Comparison of ENCODE assay signal across 1 cellular context in genomic region chr20:10655723-10656122, GRCh38.
TF ChIP-seq lines count a peak whose summit lies in the region.

No MANE protein-coding gene starts in this region.

TF ChIP-seq in WTC11, 78 proteins besides CTCF, POLR2A, EP300 and RAD21 (continued from another document):
- no peak for TF ChIP-seq ATF2 (CRISPR knock-in tag; IDR thresholded peaks at IDR 0.05; ENCODE audit: borderline replicate concordance, low read depth)
- no peak for TF ChIP-seq ZMAT4 (CRISPR knock-in tag; IDR thresholded peaks at IDR 0.05)
- no peak for TF ChIP-seq OVOL2 (CRISPR knock-in tag; IDR thresholded peaks at IDR 0.05; ENCODE audit: borderline replicate concordance)
- TF ChIP-seq ZNF263 (CRISPR knock-in tag; IDR thresholded peaks at IDR 0.05; ENCODE audit: low read depth) = no peak
- TF ChIP-seq FOXJ3 (CRISPR knock-in tag; IDR thresholded peaks at IDR 0.05; ENCODE audit: borderline replicate concordance) = no peak
- no peak for TF ChIP-seq GRHL2 (CRISPR knock-in tag; IDR thresholded peaks at IDR 0.05; ENCODE audit: insufficient replicate concordance, severe bottlenecking)
- TF ChIP-seq AFF4 (CRISPR knock-in tag; IDR thresholded peaks at IDR 0.05; ENCODE audit: borderline replicate concordance) = no peak
- no peak for TF ChIP-seq FOXK1 (CRISPR knock-in tag; IDR thresholded peaks at IDR 0.05)
- no peak for TF ChIP-seq NFATC4 (CRISPR knock-in tag; IDR thresholded peaks at IDR 0.05)
